18 cellular contexts compared by ENCODE assay signal in the genomic region with DNA sequence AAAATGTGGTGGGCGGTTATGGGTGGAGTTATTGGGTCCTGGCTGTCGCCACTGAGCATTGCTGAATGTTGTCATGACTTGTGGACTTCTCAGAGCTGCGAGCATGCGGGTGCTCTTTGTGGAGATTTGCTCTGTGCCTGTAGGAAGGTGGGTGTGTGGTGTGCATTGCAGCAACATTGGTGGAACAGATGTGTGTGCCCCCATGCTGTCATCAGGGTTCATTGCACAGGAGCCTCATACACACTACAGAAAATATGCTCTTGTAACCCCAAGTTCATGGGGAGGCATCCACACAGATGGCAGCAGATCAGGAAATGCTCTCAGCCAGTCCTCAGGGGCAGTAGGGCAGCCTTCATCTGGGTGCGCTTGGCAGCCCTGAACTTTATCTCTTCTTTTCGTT. TPM values are rescaled to one million over a fixed set of nuclear protein-coding genes. Genes with fewer than 3 reads are reported as not detected.
DNase-seq lines count a peak whose midpoint lies in the region; ATAC-seq and TF ChIP-seq lines count a peak whose summit lies in the region.
"Had no signal": no experiment of that assay in that cellular context is flagged by ENCODE, and none has a peak within 500 bp of the region (broad histone marks: within the 10 kb centered on the region; RNA-seq: fewer than 3 reads in every experiment).

No MANE protein-coding gene starts in this region.

- intact Hi-C loops in activated CD8-positive, alpha-beta T cell treated with anti-CD3 and anti-CD28 coated beads for 36 hours (cut with micrococcal nuclease), result no loop called here

- DNase-seq in activated CD8-positive, alpha-beta T cell treated with anti-CD3 and anti-CD28 coated beads, Interleukin-2, amount 10 ng/mL, durations not matched to agents 7 days and 5 days, result no peak
- no peak for DNase-seq in activated CD8-positive, alpha-beta T cell treated with anti-CD3 and anti-CD28 coated beads for 36 hours
- DNase-seq in NAMALWA (ENCODE audit: low spot score) (peak; percentile 45), MG63 (no peak), HUDEP-2 (lab: John Stamatoyannopoulos, UW; ENCODE audit: unreplicated experiment in 76 of 76) (no peak), COLO829 (ENCODE audit: low spot score) (no peak)
- DNase-seq in effector memory CD8-positive, alpha-beta T cell, result no peak
- no peak for DNase-seq in stimulated activated naive CD8-positive, alpha-beta T cell treated with anti-CD3 and anti-CD28 coated beads, Interleukin-15, amount 100 ng/mL, for 72 hours
- DNase-seq: activated CD8-positive, alpha-beta memory T cell treated with anti-CD3 and anti-CD28 coated beads, Interleukin-2, amount 10 ng/mL, durations not matched to agents 7 days and 5 days; cerebellar nuclear complex; DMS153; esophagus squamous epithelium; NCI-H187 treated with DMSO at 0.1 percent for 48 hours; NCI-H82; pancreas; stimulated activated CD4-positive, alpha-beta T cell treated with anti-CD3 and anti-CD28 coated beads, Interleukin-12 subunit alpha, Interleukin-12 subunit beta, amount 100 ng/mL, for 4 hours; WERI-Rb-1 had no signal

- peaks cover 37% of the 10 kb centered on the region for H3K36me3 ChIP-seq in MG63

- H3K4me3 ChIP-seq in MG63, result no peak overlapping the region
- H3K4me3 ChIP-seq: esophagus squamous epithelium, pancreas, SJSA1 had no signal

- no peaks in the 10 kb centered on the region for H3K27me3 Mint-ChIP-seq in activated CD8-positive, alpha-beta T cell treated with anti-CD3 and anti-CD28 coated beads, Interleukin-2, amount 10 ng/mL, durations not matched to agents 7 days and 5 days (ENCODE audit: low read depth)
- no peaks in the 10 kb centered on the region for H3K27me3 Mint-ChIP-seq in activated CD8-positive, alpha-beta T cell treated with anti-CD3 and anti-CD28 coated beads for 36 hours
- H3K27me3 Mint-ChIP-seq in effector memory CD8-positive, alpha-beta T cell, result no peaks in the 10 kb centered on the region
- H3K27me3 Mint-ChIP-seq in stimulated activated naive CD8-positive, alpha-beta T cell treated with anti-CD3 and anti-CD28 coated beads, Interleukin-15, amount 100 ng/mL, for 72 hours, result no peaks in the 10 kb centered on the region
- H3K27me3 Mint-ChIP-seq: activated CD8-positive, alpha-beta memory T cell treated with anti-CD3 and anti-CD28 coated beads, Interleukin-2, amount 10 ng/mL, durations not matched to agents 7 days and 5 days had no signal

- no peaks in the 10 kb centered on the region for H3K9me3 ChIP-seq in MG63
- H3K9me3 ChIP-seq: esophagus squamous epithelium, pancreas, SJSA1 had no signal

- POLR2A ChIA-PET in activated CD8-positive, alpha-beta T cell treated with anti-CD3 and anti-CD28 coated beads, Interleukin-2, amount 10 ng/mL, durations not matched to agents 7 days and 5 days (lab: Charles Lee), result no interaction called here
- POLR2A ChIA-PET in activated CD8-positive, alpha-beta T cell treated with anti-CD3 and anti-CD28 coated beads for 36 hours (lab: Charles Lee), result no interaction called here

- CTCF ChIA-PET in activated CD8-positive, alpha-beta T cell treated with anti-CD3 and anti-CD28 coated beads, Interleukin-2, amount 10 ng/mL, durations not matched to agents 7 days and 5 days (lab: Charles Lee), result no interaction called here
- CTCF ChIA-PET in activated CD8-positive, alpha-beta T cell treated with anti-CD3 and anti-CD28 coated beads for 36 hours (lab: Charles Lee), result no interaction called here

- H3K4me1 Mint-ChIP-seq in activated CD8-positive, alpha-beta T cell treated with anti-CD3 and anti-CD28 coated beads, Interleukin-2, amount 10 ng/mL, durations not matched to agents 7 days and 5 days (ENCODE audit: low read depth), result peaks cover 5% of the 10 kb centered on the region
- H3K4me1 Mint-ChIP-seq in activated CD8-positive, alpha-beta T cell treated with anti-CD3 and anti-CD28 coated beads for 36 hours (ENCODE audit: low read depth), result peaks cover 8% of the 10 kb centered on the region
- peaks cover 21 to 41% of the 10 kb centered on the region in 2 donors for H3K4me1 Mint-ChIP-seq in effector memory CD8-positive, alpha-beta T cell (ENCODE audit: low read depth in 2 of 2)
- peaks cover 10% of the 10 kb centered on the region for H3K4me1 Mint-ChIP-seq in stimulated activated naive CD8-positive, alpha-beta T cell treated with anti-CD3 and anti-CD28 coated beads, Interleukin-15, amount 100 ng/mL, for 72 hours
- H3K4me1 Mint-ChIP-seq: activated CD8-positive, alpha-beta memory T cell treated with anti-CD3 and anti-CD28 coated beads, Interleukin-2, amount 10 ng/mL, durations not matched to agents 7 days and 5 days had no signal

- no peak overlapping the region for H3K27ac Mint-ChIP-seq in activated CD8-positive, alpha-beta T cell treated with anti-CD3 and anti-CD28 coated beads, Interleukin-2, amount 10 ng/mL, durations not matched to agents 7 days and 5 days
- H3K27ac Mint-ChIP-seq in activated CD8-positive, alpha-beta T cell treated with anti-CD3 and anti-CD28 coated beads for 36 hours, result no peak overlapping the region
- peak overlapping the region in 1 of 2 donors; percentile 46 for H3K27ac Mint-ChIP-seq in effector memory CD8-positive, alpha-beta T cell
- H3K27ac Mint-ChIP-seq in stimulated activated naive CD8-positive, alpha-beta T cell treated with anti-CD3 and anti-CD28 coated beads, Interleukin-15, amount 100 ng/mL, for 72 hours, result no peak overlapping the region
- H3K27ac Mint-ChIP-seq: activated CD8-positive, alpha-beta memory T cell treated with anti-CD3 and anti-CD28 coated beads, Interleukin-2, amount 10 ng/mL, durations not matched to agents 7 days and 5 days had no signal

- H3K4me3 Mint-ChIP-seq in activated CD8-positive, alpha-beta T cell treated with anti-CD3 and anti-CD28 coated beads, Interleukin-2, amount 10 ng/mL, durations not matched to agents 7 days and 5 days, result no peak overlapping the region
- H3K4me3 Mint-ChIP-seq in activated CD8-positive, alpha-beta T cell treated with anti-CD3 and anti-CD28 coated beads for 36 hours, result no peak overlapping the region
- H3K4me3 Mint-ChIP-seq in effector memory CD8-positive, alpha-beta T cell, result no peak overlapping the region
- no peak overlapping the region for H3K4me3 Mint-ChIP-seq in stimulated activated naive CD8-positive, alpha-beta T cell treated with anti-CD3 and anti-CD28 coated beads, Interleukin-15, amount 100 ng/mL, for 72 hours
- H3K4me3 Mint-ChIP-seq: activated CD8-positive, alpha-beta memory T cell treated with anti-CD3 and anti-CD28 coated beads, Interleukin-2, amount 10 ng/mL, durations not matched to agents 7 days and 5 days had no signal

- no peak for TF ChIP-seq CTCF in activated CD8-positive, alpha-beta T cell treated with anti-CD3 and anti-CD28 coated beads for 36 hours (IDR thresholded peaks at IDR 0.05)

- no peaks in the 10 kb centered on the region for H3K9me3 Mint-ChIP-seq in activated CD8-positive, alpha-beta T cell treated with anti-CD3 and anti-CD28 coated beads, Interleukin-2, amount 10 ng/mL, durations not matched to agents 7 days and 5 days (ENCODE audit: insufficient read depth)
- H3K9me3 Mint-ChIP-seq in activated CD8-positive, alpha-beta T cell treated with anti-CD3 and anti-CD28 coated beads for 36 hours, result no peaks in the 10 kb centered on the region
- H3K9me3 Mint-ChIP-seq in effector memory CD8-positive, alpha-beta T cell, result no peaks in the 10 kb centered on the region
- no peaks in the 10 kb centered on the region for H3K9me3 Mint-ChIP-seq in stimulated activated naive CD8-positive, alpha-beta T cell treated with anti-CD3 and anti-CD28 coated beads, Interleukin-15, amount 100 ng/mL, for 72 hours

- ATAC-seq in activated CD8-positive, alpha-beta T cell treated with anti-CD3 and anti-CD28 coated beads, Interleukin-2, amount 10 ng/mL, durations not matched to agents 7 days and 5 days, result peak; percentile 42
- ATAC-seq in activated CD8-positive, alpha-beta T cell treated with anti-CD3 and anti-CD28 coated beads for 36 hours, result no peak
- peak; percentile 37 for ATAC-seq in effector memory CD8-positive, alpha-beta T cell (replicated peaks)
- ATAC-seq in stimulated activated naive CD8-positive, alpha-beta T cell treated with anti-CD3 and anti-CD28 coated beads, Interleukin-15, amount 100 ng/mL, for 72 hours, result peak; percentile 31
- ATAC-seq: activated CD8-positive, alpha-beta memory T cell treated with anti-CD3 and anti-CD28 coated beads, Interleukin-2, amount 10 ng/mL, durations not matched to agents 7 days and 5 days had no signal

- no peaks in the 10 kb centered on the region for H3K27me3 ChIP-seq in MG63
- H3K27me3 ChIP-seq: esophagus squamous epithelium, pancreas, SJSA1 had no signal

- H3K36me3 Mint-ChIP-seq in activated CD8-positive, alpha-beta T cell treated with anti-CD3 and anti-CD28 coated beads, Interleukin-2, amount 10 ng/mL, durations not matched to agents 7 days and 5 days (ENCODE audit: low read depth), result peaks cover 39% of the 10 kb centered on the region
- H3K36me3 Mint-ChIP-seq in activated CD8-positive, alpha-beta T cell treated with anti-CD3 and anti-CD28 coated beads for 36 hours (ENCODE audit: low read depth), result peaks cover 18% of the 10 kb centered on the region
- peaks cover 44% of the 10 kb centered on the region for H3K36me3 Mint-ChIP-seq in effector memory CD8-positive, alpha-beta T cell (ENCODE audit: insufficient read depth)

RNA-seq across cellular contexts. Expression of a gene that starts 55.9 kb away (rescaled TPM):
- total RNA-seq in activated CD8-positive, alpha-beta T cell treated with anti-CD3 and anti-CD28 coated beads, Interleukin-2, amount 10 ng/mL, durations not matched to agents 7 days and 5 days, result 10 to 100 TPM; 22.1 to 23.5 TPM
- total RNA-seq in activated CD8-positive, alpha-beta T cell treated with anti-CD3 and anti-CD28 coated beads for 36 hours, result 10 to 100 TPM; 12.9 to 13.1 TPM
- total RNA-seq in MG63 (2014; rRNA removed; shearing (Covaris generic); ENCODE audit: low replicate concordance), result 6.6 and 7.0 TPM in 2 replicates
